In the genomic region with DNA sequence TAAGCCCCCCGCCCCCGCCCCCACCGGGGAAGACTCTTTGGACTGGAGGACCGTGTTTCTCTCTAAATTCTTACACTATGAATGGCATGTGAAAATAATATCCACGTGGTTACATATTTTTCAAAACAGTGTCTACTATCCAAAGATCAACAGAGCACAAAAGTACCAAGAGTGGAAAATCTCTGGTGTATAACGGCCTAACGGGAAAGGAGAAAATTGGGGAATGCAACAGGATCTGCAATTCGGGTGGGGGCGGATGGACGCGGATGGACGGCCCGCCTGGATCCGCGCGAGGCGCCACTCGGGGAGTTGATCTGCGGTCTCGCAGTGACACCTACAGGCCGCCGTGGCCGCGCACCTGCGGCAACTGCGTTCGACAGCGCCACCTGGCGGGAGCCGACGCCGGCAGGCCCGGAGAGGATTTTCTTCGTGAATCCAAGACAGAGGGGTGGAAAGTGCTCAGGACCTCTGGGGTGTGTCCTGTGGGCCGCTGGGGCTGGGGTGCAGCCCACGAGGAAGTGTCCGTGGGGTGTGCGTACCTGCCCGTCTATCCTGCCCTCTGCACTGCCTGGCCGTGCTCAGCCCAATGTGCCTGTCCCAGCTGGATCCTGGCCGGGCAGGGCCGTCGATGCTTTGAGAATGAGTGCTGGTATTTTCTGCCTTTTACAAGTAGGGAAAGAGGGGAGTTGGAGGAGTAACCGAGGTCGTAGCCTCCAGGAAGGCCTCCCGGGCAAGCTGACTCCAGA, we compare ENCODE assay signal across 9 cellular contexts. TPM values are rescaled to one million over a fixed set of nuclear protein-coding genes. Genes with fewer than 3 reads are reported as not detected.
DNase-seq lines count a peak whose midpoint lies in the region; ATAC-seq, FAIRE-seq and TF ChIP-seq lines count a peak whose summit lies in the region.
"Had no signal": no experiment of that assay in that cellular context is flagged by ENCODE, and none has a peak within 500 bp of the region (broad histone marks: within the 10 kb centered on the region; RNA-seq: fewer than 3 reads in every experiment).

No MANE protein-coding gene starts in this region.

- ATAC-seq in GM21717 (IDR thresholded peaks at IDR 0.05; ENCODE audit: unreplicated experiment) = peak; percentile 61
- ATAC-seq in left ventricle myocardium superior = peak; percentile 92
- ATAC-seq in GM18867 (IDR thresholded peaks at IDR 0.05; ENCODE audit: unreplicated experiment) = no peak

- peak; percentile 100 for TF ChIP-seq CTCF in D721Med (IDR thresholded peaks at IDR 0.05; ENCODE audit: insufficient read depth, missing control alignments)
- peak; percentile 100 for TF ChIP-seq CTCF in adrenal gland (IDR thresholded peaks at IDR 0.05)
- TF ChIP-seq CTCF in sigmoid colon (IDR thresholded peaks at IDR 0.05) = peak; percentile 99 to 100 (median 100)

- 6 to 13% (median 6%) methylated on average over 26 to 46 of the region's 46 CpGs for WGBS in adrenal gland, 4 donors
- WGBS in sigmoid colon, 2 donors = 5 to 7% methylated on average over 46 of the region's 46 CpGs

- TF ChIP-seq EP300 in sigmoid colon (IDR thresholded peaks at IDR 0.05) = no peak

- DNase-seq in D721Med (ENCODE audit: insufficient read length, low spot score) (peak; percentile 94), M059J (ENCODE audit: low read depth) (peak; percentile 64), T-helper 2 cell (peak; percentile 65 to 85 (median 79)), adrenal gland (peak; percentile 63 to 91 (median 84)), left ventricle myocardium superior (peak; percentile 93), sigmoid colon (peak; percentile 91)

- no peaks in the 10 kb centered on the region for H3K4me1 ChIP-seq in adrenal gland (replicated peaks in 1 of 2)
- peaks cover 0 to 8% (median 1%) of the 10 kb centered on the region in 4 donors for H3K4me1 ChIP-seq in sigmoid colon

- TF ChIP-seq POLR2A in adrenal gland (IDR thresholded peaks at IDR 0.05) = no peak
- no peak for TF ChIP-seq POLR2A in sigmoid colon (IDR thresholded peaks at IDR 0.05)

- no peaks in the 10 kb centered on the region for H3K27me3 ChIP-seq in adrenal gland
- H3K27me3 ChIP-seq in sigmoid colon = peaks cover 0 to 16% (median 8%) of the 10 kb centered on the region in 3 donors

- H3K36me3 ChIP-seq in adrenal gland (replicated peaks in 1 of 2) (no peaks in the 10 kb centered on the region), sigmoid colon (no peaks in the 10 kb centered on the region)

- H3K4me3 ChIP-seq in adrenal gland = no peak overlapping the region
- no peak overlapping the region for H3K4me3 ChIP-seq in sigmoid colon

- no peaks in the 10 kb centered on the region for H3K9me3 ChIP-seq in adrenal gland (replicated peaks in 1 of 3)
- peaks cover 0 to 2% (median 0%) of the 10 kb centered on the region in 4 donors for H3K9me3 ChIP-seq in sigmoid colon

- FAIRE-seq in D721Med (lab: Jason Lieb, UNC) = no peak

- intact Hi-C loops in adrenal gland (cut with DNase I) (loop anchor here (2.0 to 10.0 kb wide), 4 partner anchors 613 to 688 kb away; a partner anchor contains a TSS), left ventricle myocardium superior (cut with micrococcal nuclease) (loop anchor here (5.0 kb wide), 2 partner anchors 613 to 698 kb away; no protein-coding TSS in a partner anchor), sigmoid colon (cut with DNase I) (loop anchor here (1.0 to 2.0 kb wide), 2 partner anchors 613 to 695 kb away; no protein-coding TSS in a partner anchor)

- H3K27ac ChIP-seq in adrenal gland (no peak overlapping the region), sigmoid colon (no peak overlapping the region)

RNA-seq across cellular contexts. Expression of a gene that starts 18.6 kb away (rescaled TPM):
- not detected in 2 replicates for total RNA-seq in M059J (2014; rRNA removed; shearing (Covaris generic))
- total RNA-seq in adrenal gland (not detected), left ventricle myocardium superior (not detected), sigmoid colon (under 1 TPM in 1 of 4 donors, not detected in 3; 0.82 TPM)
- polyA plus RNA-seq in adrenal gland (not detected), sigmoid colon (not detected)
- polyA plus RNA-seq: esophagus had no signal
